In the genomic region with DNA sequence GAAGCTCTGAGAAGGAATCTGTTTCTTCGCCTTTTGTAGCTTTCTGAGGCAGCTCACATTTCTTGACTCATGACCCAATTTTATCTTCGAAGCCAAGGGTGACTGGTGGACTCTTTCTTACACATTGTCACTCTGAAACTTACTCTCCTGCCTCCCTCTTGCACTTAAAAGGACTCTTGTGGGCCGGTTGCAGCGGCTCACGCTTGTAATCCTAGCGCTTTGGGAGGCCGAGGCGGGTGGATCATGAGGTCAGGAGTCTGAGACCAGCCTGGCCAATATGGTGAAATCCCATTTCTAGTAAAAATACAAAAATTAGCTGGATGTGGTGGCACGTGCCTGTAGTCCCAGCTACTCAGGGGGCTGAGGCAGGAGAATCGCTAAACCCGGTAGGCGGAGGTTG, we compare ENCODE assay signal across 10 cellular contexts. TPM values are rescaled to one million over a fixed set of nuclear protein-coding genes. Genes with fewer than 3 reads are reported as not detected.
DNase-seq lines count a peak whose midpoint lies in the region; ATAC-seq, FAIRE-seq and TF ChIP-seq lines count a peak whose summit lies in the region.
"Not testable (repeated sequence)": the region's sequence is repeated elsewhere in the genome, so short reads cannot be mapped to it uniquely, and the experiment has no call there.
"Had no signal": no experiment of that assay in that cellular context is flagged by ENCODE, and none has a peak within 500 bp of the region (broad histone marks: within the 10 kb centered on the region; RNA-seq: fewer than 3 reads in every experiment).

No MANE protein-coding gene starts in this region.

- not testable (repeated sequence) for H3K4me2 ChIP-seq in HepG2 (ENCODE audit: low read depth, low read length)

- not testable (repeated sequence) for BruUV-seq in HepG2 (replicated peaks; lab: Mats Ljungman, UMichigan)

- peaks cover 79% of the 10 kb centered on the region for H3K4me1 ChIP-seq in CD8-positive, alpha-beta T cell (ENCODE audit: insufficient read depth, low read length)
- H3K4me1 ChIP-seq in HepG2 (ENCODE audit: insufficient read depth, low read length) (peaks cover 18% of the 10 kb centered on the region), gastrocnemius medialis (peaks cover 61 to 71% of the 10 kb centered on the region in 2 donors)

- H3K9ac ChIP-seq in HepG2 (ENCODE audit: insufficient read depth, low read depth, low read length), result not testable (repeated sequence)

- 96% methylated on average over 12 of the region's 12 CpGs for WGBS in HepG2 (ENCODE audit: low lambda C conversion rate)

- DNase-seq in CD8-positive, alpha-beta T cell; T-helper 17 cell; activated T-cell treated with anti-CD3 and anti-CD28 coated beads, Interleukin-2, amount 50 U/mL, for 4 hours; HepG2 (ENCODE audit: low spot score); gastrocnemius medialis: not testable (repeated sequence)

- POLR2A ChIA-PET in CD8-positive, alpha-beta T cell (lab: Charles Lee), result interaction anchor here (0.7 to 1.6 kb wide), 6 partner anchors 9 to 376 kb away, joined by 3 to 5 read pairs (median 4); partner anchors contain the start of genes GPR18 and UBAC2
- POLR2A ChIA-PET in HepG2 (lab: Yijun Ruan, JAX), result not testable (repeated sequence)

- not testable (repeated sequence) for H3K27ac ChIP-seq in CD8-positive, alpha-beta T cell (ENCODE audit: low read depth, low read length); HepG2 (ENCODE audit: extremely low read length, insufficient read depth, low read length)
- H3K27ac ChIP-seq in KOPT-K1 (ENCODE audit: low read depth, low read length, poor library complexity, severe bottlenecking) (peak overlapping the region; percentile 81), gastrocnemius medialis (peak overlapping the region; percentile 52 to 84 (median 72))

- FAIRE-seq in HepG2 (lab: Jason Lieb, UNC), result not testable (repeated sequence)

- not testable (repeated sequence) for TF ChIP-seq RAD21 in HepG2 (CRISPR knock-in tag; IDR thresholded peaks at IDR 0.05)

- H2AFZ ChIP-seq in HepG2 (ENCODE audit: low read length), result not testable (repeated sequence)

- in situ Hi-C loops in HepG2 (cut with HindIII; ENCODE audit: extremely low pct_ligation_motif_present, low pct_unique_long_range_greater_than_20kb); gastrocnemius medialis (cut with MboI; ENCODE audit: low sequenced_read_pairs in 4 of 4): not testable (repeated sequence)

- CTCF ChIA-PET in CD8-positive, alpha-beta T cell (lab: Charles Lee), result interaction anchor here (1.0 to 3.0 kb wide), 6 partner anchors 12 to 205 kb away, joined by 3 to 17 read pairs (median 6); partner anchors contain the start of gene UBAC2
- CTCF ChIA-PET in HepG2 (lab: Yijun Ruan, JAX; ENCODE audit: low intra/inter-chr PET ratio, low total read pairs), result not testable (repeated sequence)

- peak overlapping the region; percentile 37 for H3K4me3 Mint-ChIP-seq in CD8-positive, alpha-beta T cell
- peak overlapping the region; percentile 71 for H3K4me3 Mint-ChIP-seq in T-helper 17 cell
- H3K4me3 Mint-ChIP-seq in activated T-cell treated with anti-CD3 and anti-CD28 coated beads, Interleukin-2, amount 50 U/mL, for 4 hours, result peak overlapping the region; percentile 24
- H3K4me3 Mint-ChIP-seq in dendritic cell treated with granulocyte-macrophage colony-stimulating factor and Interleukin-4, amounts not matched to agents 40 ng/mL and 50 ng/mL, for 4 days, result not testable (repeated sequence)

- intact Hi-C loops in CD8-positive, alpha-beta T cell (cut with DNase I, micrococcal nuclease), result loop anchor here in 1 of 2 experiments (5.0 kb wide), 1 partner anchor 627 kb away; no protein-coding TSS in a partner anchor
- intact Hi-C loops in dendritic cell treated with granulocyte-macrophage colony-stimulating factor and Interleukin-4, amounts not matched to agents 40 ng/mL and 50 ng/mL, for 4 days (cut with micrococcal nuclease), result loop anchor here (2.0 kb wide), 1 partner anchor 30 kb away; the partner anchor contains the start of gene UBAC2
- intact Hi-C loops in HepG2 (cut with micrococcal nuclease; ENCODE audit: unreplicated experiment); gastrocnemius medialis (cut with DNase I; ENCODE audit: low total_unique reads): not testable (repeated sequence)

- H3K79me2 ChIP-seq in HepG2 (ENCODE audit: insufficient read depth, low read length), result peaks cover 62% of the 10 kb centered on the region

- peaks cover 40% of the 10 kb centered on the region for H3K36me3 Mint-ChIP-seq in CD8-positive, alpha-beta T cell
- not testable (repeated sequence) for H3K36me3 Mint-ChIP-seq in T-helper 17 cell (ENCODE audit: low read depth)
- H3K36me3 Mint-ChIP-seq in activated T-cell treated with anti-CD3 and anti-CD28 coated beads, Interleukin-2, amount 50 U/mL, for 4 hours (ENCODE audit: insufficient read depth), result peaks cover 21% of the 10 kb centered on the region
- peaks cover 20% of the 10 kb centered on the region for H3K36me3 Mint-ChIP-seq in dendritic cell treated with granulocyte-macrophage colony-stimulating factor and Interleukin-4, amounts not matched to agents 40 ng/mL and 50 ng/mL, for 4 days (ENCODE audit: low read depth)

- not testable (repeated sequence) for H3K36me3 ChIP-seq in CD8-positive, alpha-beta T cell (ENCODE audit: insufficient read depth, low read length); HepG2 (replicated peaks in 1 of 2; ENCODE audit: control insufficient read depth in 1 of 2, insufficient read depth in 2 of 2, low read length in 2 of 2); gastrocnemius medialis
- peaks cover 12% of the 10 kb centered on the region for H3K36me3 ChIP-seq in KOPT-K1 (ENCODE audit: insufficient read depth, low read length)

- not testable (repeated sequence) for H3K4me3 ChIP-seq in CD8-positive, alpha-beta T cell (ENCODE audit: low read depth, low read length); HepG2 (replicated peaks in 1 of 3; ENCODE audit: insufficient read depth in 1 of 3, low read depth in 2 of 3, low read length in 3 of 3); gastrocnemius medialis

- H3K27me3 ChIP-seq in CD8-positive, alpha-beta T cell (ENCODE audit: insufficient read depth, low read length); HepG2 (ENCODE audit: control insufficient read depth in 1 of 2, insufficient read depth in 2 of 2, low read length in 2 of 2); gastrocnemius medialis: not testable (repeated sequence)

- peaks cover 14% of the 10 kb centered on the region for H4K20me1 ChIP-seq in HepG2 (ENCODE audit: insufficient read depth, low read length)

- H3K9me3 Mint-ChIP-seq in CD8-positive, alpha-beta T cell; activated T-cell treated with anti-CD3 and anti-CD28 coated beads, Interleukin-2, amount 50 U/mL, for 4 hours; dendritic cell treated with granulocyte-macrophage colony-stimulating factor and Interleukin-4, amounts not matched to agents 40 ng/mL and 50 ng/mL, for 4 days: not testable (repeated sequence)

- H3K27me3 Mint-ChIP-seq in CD8-positive, alpha-beta T cell (ENCODE audit: low read depth); T-helper 17 cell; activated T-cell treated with anti-CD3 and anti-CD28 coated beads, Interleukin-2, amount 50 U/mL, for 4 hours (ENCODE audit: low read depth); dendritic cell treated with granulocyte-macrophage colony-stimulating factor and Interleukin-4, amounts not matched to agents 40 ng/mL and 50 ng/mL, for 4 days: not testable (repeated sequence)

- H3K4me1 Mint-ChIP-seq in CD8-positive, alpha-beta T cell (ENCODE audit: low read depth), result peaks cover 77% of the 10 kb centered on the region
- peaks cover 57% of the 10 kb centered on the region for H3K4me1 Mint-ChIP-seq in T-helper 17 cell
- H3K4me1 Mint-ChIP-seq in activated T-cell treated with anti-CD3 and anti-CD28 coated beads, Interleukin-2, amount 50 U/mL, for 4 hours (ENCODE audit: low read depth), result peaks cover 79% of the 10 kb centered on the region
- peaks cover 58% of the 10 kb centered on the region for H3K4me1 Mint-ChIP-seq in dendritic cell treated with granulocyte-macrophage colony-stimulating factor and Interleukin-4, amounts not matched to agents 40 ng/mL and 50 ng/mL, for 4 days (ENCODE audit: low read depth)

- H3K9me3 ChIP-seq in CD8-positive, alpha-beta T cell (ENCODE audit: low read length); KOPT-K1 (ENCODE audit: insufficient read depth, low read length, poor library complexity, severe bottlenecking); T-helper 17 cell (ENCODE audit: control insufficient read depth, low read length, poor library complexity, severe bottlenecking); HepG2 (ENCODE audit: low read length); gastrocnemius medialis: not testable (repeated sequence)

- TF ChIP-seq CTCF in CD8-positive, alpha-beta T cell (IDR thresholded peaks at IDR 0.05); HepG2 (CRISPR knock-in tag; IDR thresholded peaks at IDR 0.05); gastrocnemius medialis (IDR thresholded peaks at IDR 0.05 in 4 of 5, conservative IDR thresholded peaks at IDR 0.05 in 1 of 5): not testable (repeated sequence)

- peak overlapping the region; percentile 73 for H3K27ac Mint-ChIP-seq in CD8-positive, alpha-beta T cell
- peak overlapping the region; percentile 99 for H3K27ac Mint-ChIP-seq in T-helper 17 cell
- H3K27ac Mint-ChIP-seq in dendritic cell treated with granulocyte-macrophage colony-stimulating factor and Interleukin-4, amounts not matched to agents 40 ng/mL and 50 ng/mL, for 4 days, result peak overlapping the region; percentile 79

- peak; percentile 21 for ATAC-seq in CD8-positive, alpha-beta T cell
- ATAC-seq in T-helper 17 cell, result peak; percentile 27
- ATAC-seq in activated T-cell treated with anti-CD3 and anti-CD28 coated beads, Interleukin-2, amount 50 U/mL, for 4 hours, result peak; percentile 36 to 44
- not testable (repeated sequence) for ATAC-seq in HepG2, gastrocnemius medialis

- TF ChIP-seq POLR2A in HepG2 (IDR thresholded peaks at IDR 0.05; ENCODE audit: insufficient read depth in 1 of 2, low read depth in 2 of 2, low read length in 2 of 2); gastrocnemius medialis (IDR thresholded peaks at IDR 0.05): not testable (repeated sequence)

- TF ChIP-seq EP300 in HepG2 (IDR thresholded peaks at IDR 0.05; ENCODE audit: low read depth in 2 of 2, low read length in 2 of 2); HepG2 (CRISPR knock-in tag; IDR thresholded peaks at IDR 0.05; ENCODE audit: borderline replicate concordance): not testable (repeated sequence)

RNA-seq across cellular contexts. Expression of gene GPR18, which starts 27.6 kb away (rescaled TPM):
- 10 to 100 TPM; 31.9 to 36.2 TPM for total RNA-seq in CD8-positive, alpha-beta T cell
- 10 to 100 TPM; 10.1 to 13.6 TPM for total RNA-seq in T-helper 17 cell
- 1 to 10 TPM; 3.3 to 4.0 (median 3.9) TPM for total RNA-seq in activated T-cell treated with anti-CD3 and anti-CD28 coated beads, Interleukin-2, amount 50 U/mL, for 4 hours
- not detected in 2 replicates for total RNA-seq in HepG2 (2016; rRNA removed; fragmentation: Illumina TruSeq; extraction: Trizol)
- not detected in 2 replicates for total RNA-seq in HepG2 (2016; cell fraction: cytosol; rRNA removed; fragmentation: Illumina TruSeq; extraction: Trizol; ENCODE audit: low read depth)
- not detected in 2 replicates for total RNA-seq in HepG2 (2016; cell fraction: insoluble cytoplasmic fraction; rRNA removed; fragmentation: Illumina TruSeq; extraction: Trizol)
- not detected in 2 replicates for total RNA-seq in HepG2 (2016; cell fraction: membrane; rRNA removed; fragmentation: Illumina TruSeq; extraction: Trizol)
- total RNA-seq in HepG2 (2016; cell fraction: nucleus; rRNA removed; fragmentation: Illumina TruSeq; extraction: Trizol), result not detected in 2 replicates
- polyA plus RNA-seq in HepG2 (2011; rRNA removed), result not detected in 2 replicates
- polyA plus RNA-seq in HepG2 (2011; cell fraction: cytosol; rRNA removed), result not detected in 2 replicates
- not detected in 2 replicates for polyA plus RNA-seq in HepG2 (2011; cell fraction: nucleus; rRNA removed)
- polyA plus RNA-seq in HepG2 (2012), result 0.09 and 0.13 TPM in 2 replicates
- not detected in 2 replicates for polyA plus RNA-seq in HepG2 (2016; cell fraction: cytosol; fragmentation: Illumina TruSeq; extraction: Trizol; ENCODE audit: low read depth)
- polyA plus RNA-seq in HepG2 (2016; cell fraction: insoluble cytoplasmic fraction; fragmentation: Illumina TruSeq; extraction: Trizol; ENCODE audit: low read depth), result not detected in 2 replicates
- polyA plus RNA-seq in HepG2 (2016; cell fraction: membrane; fragmentation: Illumina TruSeq; extraction: Trizol; ENCODE audit: low read depth), result not detected in 2 replicates
- polyA plus RNA-seq in HepG2 (2016; cell fraction: nucleus; fragmentation: Illumina TruSeq; extraction: Trizol; ENCODE audit: insufficient read depth, low read depth), result not detected in 2 replicates
- not detected in 2 replicates for polyA minus RNA-seq in HepG2 (2011; rRNA and poly(A)+ RNA removed; ENCODE audit: low replicate concordance)
- not detected in 2 replicates for polyA minus RNA-seq in HepG2 (2011; cell fraction: cytosol; rRNA and poly(A)+ RNA removed)
- polyA minus RNA-seq in HepG2 (2011; cell fraction: nucleus; rRNA and poly(A)+ RNA removed), result 0.26 TPM in 1 of 2 replicates, not detected in the other
- total RNA-seq in gastrocnemius medialis, result not detected
- total RNA-seq: Calu3, GM23248, Right ventricle myocardium inferior had no signal

RNA-seq across cellular contexts. Expression of gene UBAC2, which starts 29.9 kb away (rescaled TPM):
- total RNA-seq in CD8-positive, alpha-beta T cell, result 10 to 100 TPM; 62.0 to 63.0 TPM
- total RNA-seq in T-helper 17 cell (10 to 100 TPM; 74.2 to 75.3 TPM), HepG2 (2016; rRNA removed; fragmentation: Illumina TruSeq; extraction: Trizol) (44.0 and 61.3 TPM in 2 replicates), gastrocnemius medialis (10 to 100 TPM; 51.0 to 71.5 (median 61.1) TPM)
- total RNA-seq in activated T-cell treated with anti-CD3 and anti-CD28 coated beads, Interleukin-2, amount 50 U/mL, for 4 hours, result 10 to 100 TPM; 48.5 to 50.4 (median 49.1) TPM
- 34.9 and 39.6 TPM in 2 replicates for total RNA-seq in HepG2 (2016; cell fraction: cytosol; rRNA removed; fragmentation: Illumina TruSeq; extraction: Trizol; ENCODE audit: low read depth)
- 38.5 and 64.4 TPM in 2 replicates for total RNA-seq in HepG2 (2016; cell fraction: insoluble cytoplasmic fraction; rRNA removed; fragmentation: Illumina TruSeq; extraction: Trizol)
- total RNA-seq in HepG2 (2016; cell fraction: membrane; rRNA removed; fragmentation: Illumina TruSeq; extraction: Trizol), result 63.6 and 68.1 TPM in 2 replicates
- 53.7 and 64.6 TPM in 2 replicates for total RNA-seq in HepG2 (2016; cell fraction: nucleus; rRNA removed; fragmentation: Illumina TruSeq; extraction: Trizol)
- 80.8 and 84.2 TPM in 2 replicates for polyA plus RNA-seq in HepG2 (2011; rRNA removed)
- polyA plus RNA-seq in HepG2 (2011; cell fraction: cytosol; rRNA removed), result 69.1 and 91.4 TPM in 2 replicates
- 25.5 and 30.1 TPM in 2 replicates for polyA plus RNA-seq in HepG2 (2011; cell fraction: nucleus; rRNA removed)
- 63.7 and 72.4 TPM in 2 replicates for polyA plus RNA-seq in HepG2 (2012)
- 37.1 and 38.0 TPM in 2 replicates for polyA plus RNA-seq in HepG2 (2016; cell fraction: cytosol; fragmentation: Illumina TruSeq; extraction: Trizol; ENCODE audit: low read depth)
- 45.9 TPM in 2 replicates for polyA plus RNA-seq in HepG2 (2016; cell fraction: insoluble cytoplasmic fraction; fragmentation: Illumina TruSeq; extraction: Trizol; ENCODE audit: low read depth)
- 59.7 and 64.1 TPM in 2 replicates for polyA plus RNA-seq in HepG2 (2016; cell fraction: membrane; fragmentation: Illumina TruSeq; extraction: Trizol; ENCODE audit: low read depth)
- polyA plus RNA-seq in HepG2 (2016; cell fraction: nucleus; fragmentation: Illumina TruSeq; extraction: Trizol; ENCODE audit: insufficient read depth, low read depth), result 80.9 and 85.2 TPM in 2 replicates
- polyA minus RNA-seq in HepG2 (2011; rRNA and poly(A)+ RNA removed; ENCODE audit: low replicate concordance), result 58.0 and 61.9 TPM in 2 replicates
- 29.7 and 34.9 TPM in 2 replicates for polyA minus RNA-seq in HepG2 (2011; cell fraction: cytosol; rRNA and poly(A)+ RNA removed)
- polyA minus RNA-seq in HepG2 (2011; cell fraction: nucleus; rRNA and poly(A)+ RNA removed), result 31.5 and 38.0 TPM in 2 replicates
